ENCODE assay signal across 19 cellular contexts in genomic region chr9:93128715-93129224, GRCh38. TPM values are rescaled to one million over a fixed set of nuclear protein-coding genes. Genes with fewer than 3 reads are reported as not detected.
DNase-seq lines count a peak whose midpoint lies in the region; ATAC-seq and TF ChIP-seq lines count a peak whose summit lies in the region.
"Had no signal": no experiment of that assay in that cellular context is flagged by ENCODE, and none has a peak within 500 bp of the region (broad histone marks: within the 10 kb centered on the region; RNA-seq: fewer than 3 reads in every experiment).

No MANE protein-coding gene starts in this region.

- H3K36me3 ChIP-seq in esophagus muscularis mucosa (peaks cover 8 to 29% (median 27%) of the 10 kb centered on the region in 4 donors), spleen (peaks cover 0 to 46% (median 10%) of the 10 kb centered on the region in 6 donors)

- H3K27me3 ChIP-seq in esophagus muscularis mucosa: no peaks in the 10 kb centered on the region
- no peaks in the 10 kb centered on the region for H3K27me3 ChIP-seq in spleen (replicated peaks in 1 of 7)
- H3K27me3 ChIP-seq: testis had no signal

- H3K4me1 ChIP-seq in esophagus muscularis mucosa (peaks cover 74 to 86% (median 82%) of the 10 kb centered on the region in 4 donors), spleen (peaks cover 71 to 99% (median 88%) of the 10 kb centered on the region in 6 donors)

- CTCF ChIA-PET in T-cell (lab: Charles Lee): interaction anchor here in 1 of 2 donors (1.0 kb wide), 1 partner anchor 20 kb away, joined by 3 read pairs; no protein-coding TSS in a partner anchor

- peaks cover 60% of the 10 kb centered on the region for H3K36me3 Mint-ChIP-seq in activated CD4-positive, alpha-beta T cell treated with anti-CD3 and anti-CD28 coated beads, Interleukin-2, amount 10 ng/mL, durations not matched to agents 24 days and 14 days (ENCODE audit: low read depth)
- H3K36me3 Mint-ChIP-seq in T-cell: peaks cover 7% of the 10 kb centered on the region

- no peaks in the 10 kb centered on the region for H3K27me3 Mint-ChIP-seq in activated CD4-positive, alpha-beta T cell treated with anti-CD3 and anti-CD28 coated beads, Interleukin-2, amount 10 ng/mL, durations not matched to agents 24 days and 14 days
- no peaks in the 10 kb centered on the region for H3K27me3 Mint-ChIP-seq in T-cell

- peak overlapping the region; percentile 79 for H3K27ac Mint-ChIP-seq in activated CD4-positive, alpha-beta T cell treated with anti-CD3 and anti-CD28 coated beads, Interleukin-2, amount 10 ng/mL, durations not matched to agents 24 days and 14 days
- peak overlapping the region; percentile 87 to 96 for H3K27ac Mint-ChIP-seq in T-cell

- H3K27ac ChIP-seq in esophagus muscularis mucosa (replicated peaks in 1 of 4) (peak overlapping the region; percentile 98 to 99 (median 99)), spleen (peak overlapping the region; percentile 66 to 98 (median 92))
- H3K27ac ChIP-seq: VCaP had no signal

- H3K4me3 Mint-ChIP-seq in activated CD4-positive, alpha-beta T cell treated with anti-CD3 and anti-CD28 coated beads, Interleukin-2, amount 10 ng/mL, durations not matched to agents 24 days and 14 days: peak overlapping the region; percentile 34
- peak overlapping the region in 1 of 3 donors; percentile 74 for H3K4me3 Mint-ChIP-seq in T-cell
- H3K4me3 Mint-ChIP-seq: mesothelial cell of epicardium had no signal

- H3K9me3 ChIP-seq in esophagus muscularis mucosa: no peaks in the 10 kb centered on the region
- H3K9me3 ChIP-seq in spleen: no peaks in the 10 kb centered on the region
- H3K9me3 ChIP-seq: A549, testis had no signal

- intact Hi-C loops in activated CD4-positive, alpha-beta T cell treated with anti-CD3 and anti-CD28 coated beads, Interleukin-2, amount 10 ng/mL, durations not matched to agents 24 days and 14 days (cut with micrococcal nuclease): no loop called here
- intact Hi-C loops in esophagus muscularis mucosa (cut with DNase I): no loop called here
- intact Hi-C loops in spleen (cut with DNase I; ENCODE audit: low total_unique reads): no loop called here

- no peaks in the 10 kb centered on the region for H3K9me3 Mint-ChIP-seq in activated CD4-positive, alpha-beta T cell treated with anti-CD3 and anti-CD28 coated beads, Interleukin-2, amount 10 ng/mL, durations not matched to agents 24 days and 14 days
- H3K9me3 Mint-ChIP-seq in T-cell: no peaks in the 10 kb centered on the region
- H3K9me3 Mint-ChIP-seq: mesothelial cell of epicardium had no signal

- no peak for TF ChIP-seq EP300 in esophagus muscularis mucosa (IDR thresholded peaks at IDR 0.05)

- WGBS in esophagus muscularis mucosa: 69% methylated on average over 8 of the region's 10 CpGs
- 79 to 87% (median 84%) methylated on average over 8 to 10 of the region's 10 CpGs for WGBS in spleen, 5 donors

- TF ChIP-seq POLR2A in esophagus muscularis mucosa (IDR thresholded peaks at IDR 0.05; ENCODE audit: low read depth) (no peak), spleen (IDR thresholded peaks at IDR 0.05) (no peak)

- TF ChIP-seq CTCF in esophagus muscularis mucosa (IDR thresholded peaks at IDR 0.05) (no peak), spleen (IDR thresholded peaks at IDR 0.05 in 8 of 11, conservative IDR thresholded peaks at IDR 0.05 in 3 of 11) (no peak)

- H3K4me1 Mint-ChIP-seq in activated CD4-positive, alpha-beta T cell treated with anti-CD3 and anti-CD28 coated beads, Interleukin-2, amount 10 ng/mL, durations not matched to agents 24 days and 14 days: peaks cover 62% of the 10 kb centered on the region
- H3K4me1 Mint-ChIP-seq in T-cell: peaks cover 79 to 82% (median 82%) of the 10 kb centered on the region in 3 donors

- DNase-seq in activated CD4-positive, alpha-beta T cell treated with anti-CD3 and anti-CD28 coated beads, Interleukin-2, amount 10 ng/mL, durations not matched to agents 24 days and 14 days: no peak
- DNase-seq in activated CD4-positive, alpha-beta T cell treated with anti-CD3 and anti-CD28 coated beads, Interleukin-2, amount 50 U/mL, for 48 hours: no peak
- DNase-seq in T-cell (no peak), esophagus muscularis mucosa (ENCODE audit: extremely low spot score) (no peak), spleen (no peak), NCI-H524 (lab: John Stamatoyannopoulos, UW) (no peak), cerebellum (ENCODE audit: low spot score) (no peak)
- no peak for DNase-seq in stimulated activated CD4-positive, alpha-beta T cell treated with anti-CD3 and anti-CD28 coated beads, Interleukin-4, amount 100 ng/mL, for 24 hours
- DNase-seq: central memory CD4-positive, alpha-beta T cell; DMS153; KG1; NCI-H524 treated with DMSO at 0.1 percent for 48 hours; SHP77 treated with DMSO at 0.1 percent for 48 hours; testis had no signal

- no peak for ATAC-seq in T-cell (replicated peaks in 1 of 4)
- ATAC-seq: A549 had no signal

- POLR2A ChIA-PET in T-cell (lab: Charles Lee): interaction anchor here (0.6 kb wide), 2 partner anchors 23 to 87 kb away, joined by 7 to 11 read pairs; no protein-coding TSS in a partner anchor

- H3K4me3 ChIP-seq in esophagus muscularis mucosa: no peak overlapping the region
- peak overlapping the region in 1 of 8 donors; percentile 24 for H3K4me3 ChIP-seq in spleen
- H3K4me3 ChIP-seq: A549, testis had no signal

RNA-seq across cellular contexts. Expression of gene NINJ1, which starts 5.3 kb away (rescaled TPM):
- 103 and 110 TPM in 2 replicates for total RNA-seq in activated CD4-positive, alpha-beta T cell treated with anti-CD3 and anti-CD28 coated beads, Interleukin-2, amount 10 ng/mL, durations not matched to agents 24 days and 14 days
- 100 to 1,000 TPM in 1 of 5 donors, 10 to 100 TPM in 4; 29.2 to 110 (median 32.0) TPM for total RNA-seq in T-cell
- total RNA-seq in esophagus muscularis mucosa: 10 to 100 TPM; 69.3 to 90.6 (median 72.7) TPM
- 100 to 1,000 TPM in 6 of 7 donors, 10 to 100 TPM in 1; 75.0 to 142 (median 113) TPM for total RNA-seq in spleen
- 10 to 100 TPM; 26.5 to 68.9 (median 50.4) TPM for polyA plus RNA-seq in spleen
- total RNA-seq in cerebellum: 10.2 TPM

RNA-seq across cellular contexts. Expression of gene CARD19, which starts 32.8 kb away (rescaled TPM):
- total RNA-seq in activated CD4-positive, alpha-beta T cell treated with anti-CD3 and anti-CD28 coated beads, Interleukin-2, amount 10 ng/mL, durations not matched to agents 24 days and 14 days: 44.0 TPM in 2 replicates
- 10 to 100 TPM; 39.7 to 98.5 (median 72.8) TPM for total RNA-seq in T-cell
- 10 to 100 TPM; 54.0 to 83.6 (median 78.1) TPM for total RNA-seq in esophagus muscularis mucosa
- total RNA-seq in spleen: 10 to 100 TPM; 32.8 to 78.8 (median 44.6) TPM
- polyA plus RNA-seq in spleen: 10 to 100 TPM; 21.7 to 38.9 (median 23.0) TPM
- 17.7 TPM for total RNA-seq in cerebellum

RNA-seq across cellular contexts. Expression of gene WNK2, which starts 55.2 kb away (rescaled TPM):
- total RNA-seq in activated CD4-positive, alpha-beta T cell treated with anti-CD3 and anti-CD28 coated beads, Interleukin-2, amount 10 ng/mL, durations not matched to agents 24 days and 14 days: 2.7 and 4.0 TPM in 2 replicates
- under 1 TPM; 0.12 to 0.95 (median 0.48) TPM for total RNA-seq in T-cell
- total RNA-seq in esophagus muscularis mucosa: 10 to 100 TPM; 18.6 to 89.9 (median 40.8) TPM
- total RNA-seq in spleen: 10 to 100 TPM in 3 of 7 donors, 1 to 10 TPM in 4; 4.7 to 20.0 (median 9.1) TPM
- 1 to 10 TPM; 1.8 to 5.9 (median 1.9) TPM for polyA plus RNA-seq in spleen
- total RNA-seq in cerebellum: 47.4 TPM
- total RNA-seq: fibroblast of lung, renal cortical epithelial cell had no signal
- polyA plus RNA-seq: fibroblast of lung had no signal
